ENCODE assay signal across 1 cellular context in the genomic region with DNA sequence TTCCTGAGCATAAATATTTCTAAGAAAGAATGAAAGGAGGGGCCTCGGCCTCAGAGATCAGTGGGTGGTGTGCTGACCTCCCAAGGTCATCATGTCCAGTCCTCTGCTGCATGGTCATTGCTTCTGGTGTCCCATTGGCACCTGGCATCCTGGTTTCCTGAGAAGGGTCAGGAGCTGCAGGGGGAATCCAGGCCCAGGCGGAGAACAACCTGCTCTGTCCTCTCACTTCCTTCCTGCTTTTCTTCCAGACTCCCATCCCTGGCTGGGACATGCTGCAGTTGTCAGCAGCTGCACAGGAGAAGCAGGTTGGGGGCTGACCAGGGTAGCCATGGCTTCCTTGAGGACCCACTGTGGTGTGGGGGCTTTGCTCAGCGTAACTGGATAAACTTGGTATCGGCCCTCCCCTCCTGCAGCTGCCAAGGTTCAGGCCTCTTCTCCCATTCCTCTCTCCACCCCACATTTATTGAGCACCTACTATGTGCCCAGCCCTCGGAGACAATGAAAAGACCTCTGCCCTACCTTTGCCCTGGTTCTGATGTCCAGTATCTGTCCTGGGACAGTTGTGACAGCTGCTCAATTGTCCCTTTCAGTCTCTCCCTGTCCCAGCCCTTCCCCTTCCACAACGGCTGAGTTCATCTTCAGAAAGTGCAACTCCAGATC.
A peak's percentile ranks its signal among the peaks of the same experiment; 100 is the strongest.
TF ChIP-seq lines count a peak whose summit lies in the region.

No MANE protein-coding gene starts in this region.

TF ChIP-seq in HepG2, 621 proteins besides CTCF, POLR2A, EP300 and RAD21:
- TF ChIP-seq ZNF138 (CRISPR knock-in tag; IDR thresholded peaks at IDR 0.05; ENCODE audit: low read depth) (no peak), ZNF572 (CRISPR knock-in tag; IDR thresholded peaks at IDR 0.05) (0 out of 2 replicates have a peak, but pooled peaks have one; percentile 57), PHF8 (CRISPR knock-in tag; IDR thresholded peaks at IDR 0.05) (no peak), CENPT (CRISPR knock-in tag; IDR thresholded peaks at IDR 0.05; ENCODE audit: low read depth) (0 out of 2 replicates have a peak, but pooled peaks have one; percentile 45), NFKBIZ (CRISPR knock-in tag; IDR thresholded peaks at IDR 0.05) (no peak), CBX1 (IDR thresholded peaks at IDR 0.05; ENCODE audit: low read depth) (no peak), KDM5A (IDR thresholded peaks at IDR 0.05; ENCODE audit: borderline replicate concordance, low read length) (no peak), TCF12 (IDR thresholded peaks at IDR 0.05) (no peak), TCF12 (CRISPR knock-in tag; IDR thresholded peaks at IDR 0.05) (no peak), ZNF589 (CRISPR knock-in tag; conservative IDR thresholded peaks at IDR 0.05) (no peak), ZNF75D (CRISPR knock-in tag; IDR thresholded peaks at IDR 0.05; ENCODE audit: borderline replicate concordance) (0 out of 2 replicates have a peak, but pooled peaks have one; percentile 32), SP2 (CRISPR knock-in tag; IDR thresholded peaks at IDR 0.05) (0 out of 2 replicates have a peak, but pooled peaks have one; percentile 24), KDM5B (CRISPR knock-in tag; IDR thresholded peaks at IDR 0.05; ENCODE audit: borderline replicate concordance) (0 out of 2 replicates have a peak, but pooled peaks have one; percentile 13), HNRNPK (IDR thresholded peaks at IDR 0.05; ENCODE audit: low read depth, low read length, poor library complexity, severe bottlenecking) (no peak), GFI1 (CRISPR knock-in tag; IDR thresholded peaks at IDR 0.05; ENCODE audit: borderline replicate concordance) (0 out of 2 replicates have a peak, but pooled peaks have one; percentile 41), ISL2 (CRISPR knock-in tag; IDR thresholded peaks at IDR 0.05) (no peak), ZNF550 (CRISPR knock-in tag; IDR thresholded peaks at IDR 0.05; ENCODE audit: borderline replicate concordance) (peak; percentile 76; the same call in 1 of the 2 replicates), FOXA3 (CRISPR knock-in tag; IDR thresholded peaks at IDR 0.05) (no peak), ZKSCAN1 (IDR thresholded peaks at IDR 0.05; ENCODE audit: low read length) (peak; percentile 87), TGIF2 (CRISPR knock-in tag; IDR thresholded peaks at IDR 0.05) (no peak), ZMYM3 (CRISPR knock-in tag; IDR thresholded peaks at IDR 0.05) (peak; percentile 35; the same call in 1 of the 2 replicates), ZNF672 (CRISPR knock-in tag; IDR thresholded peaks at IDR 0.05) (peak; percentile 95; the same call in 1 of the 2 replicates), CBX2 (IDR thresholded peaks at IDR 0.05; ENCODE audit: low read depth, low read length) (no peak), CBX2 (CRISPR knock-in tag; IDR thresholded peaks at IDR 0.05; ENCODE audit: low read depth) (no peak)
- TF ChIP-seq, protein P1, sequence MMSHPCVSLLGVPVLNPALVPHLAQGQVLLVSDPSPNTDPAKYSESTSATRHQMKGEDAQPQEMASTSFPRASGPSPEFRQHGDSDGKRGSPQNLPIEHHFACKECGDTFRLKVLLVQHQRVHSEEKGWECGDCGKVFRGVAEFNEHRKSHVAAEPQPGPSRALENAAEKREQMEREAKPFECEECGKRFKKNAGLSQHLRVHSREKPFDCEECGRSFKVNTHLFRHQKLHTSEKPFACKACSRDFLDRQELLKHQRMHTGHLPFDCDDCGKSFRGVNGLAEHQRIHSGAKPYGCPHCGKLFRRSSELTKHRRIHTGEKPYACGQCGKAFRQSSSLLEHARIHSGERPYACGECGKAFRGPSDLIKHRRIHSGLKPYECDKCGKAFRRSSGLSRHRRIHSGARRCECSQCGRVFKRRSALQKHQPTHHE (CRISPR knock-in tag; IDR thresholded peaks at IDR 0.05; ENCODE audit: borderline replicate concordance) = no peak
- TF ChIP-seq, protein P2, sequence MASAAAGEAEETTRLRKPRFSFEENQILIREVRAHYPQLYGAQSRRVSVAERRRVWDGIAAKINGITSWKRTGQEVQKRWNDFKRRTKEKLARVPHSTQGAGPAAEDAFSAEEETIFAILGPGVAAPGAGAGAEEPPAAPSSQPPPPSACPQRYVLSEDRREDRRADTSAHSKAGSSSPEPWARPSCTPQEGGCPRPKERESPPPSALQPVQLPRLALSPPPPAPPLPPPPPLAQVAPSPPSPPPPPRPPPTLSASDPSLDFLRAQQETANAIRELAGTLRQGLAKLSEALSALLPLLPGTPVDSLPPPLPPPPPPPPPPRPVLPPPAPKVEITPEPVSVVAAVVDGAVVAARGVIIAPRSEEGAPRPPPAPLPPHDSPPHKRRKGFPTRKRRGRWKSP (CRISPR knock-in tag; IDR thresholded peaks at IDR 0.05) = no peak
- TF ChIP-seq, protein P3, sequence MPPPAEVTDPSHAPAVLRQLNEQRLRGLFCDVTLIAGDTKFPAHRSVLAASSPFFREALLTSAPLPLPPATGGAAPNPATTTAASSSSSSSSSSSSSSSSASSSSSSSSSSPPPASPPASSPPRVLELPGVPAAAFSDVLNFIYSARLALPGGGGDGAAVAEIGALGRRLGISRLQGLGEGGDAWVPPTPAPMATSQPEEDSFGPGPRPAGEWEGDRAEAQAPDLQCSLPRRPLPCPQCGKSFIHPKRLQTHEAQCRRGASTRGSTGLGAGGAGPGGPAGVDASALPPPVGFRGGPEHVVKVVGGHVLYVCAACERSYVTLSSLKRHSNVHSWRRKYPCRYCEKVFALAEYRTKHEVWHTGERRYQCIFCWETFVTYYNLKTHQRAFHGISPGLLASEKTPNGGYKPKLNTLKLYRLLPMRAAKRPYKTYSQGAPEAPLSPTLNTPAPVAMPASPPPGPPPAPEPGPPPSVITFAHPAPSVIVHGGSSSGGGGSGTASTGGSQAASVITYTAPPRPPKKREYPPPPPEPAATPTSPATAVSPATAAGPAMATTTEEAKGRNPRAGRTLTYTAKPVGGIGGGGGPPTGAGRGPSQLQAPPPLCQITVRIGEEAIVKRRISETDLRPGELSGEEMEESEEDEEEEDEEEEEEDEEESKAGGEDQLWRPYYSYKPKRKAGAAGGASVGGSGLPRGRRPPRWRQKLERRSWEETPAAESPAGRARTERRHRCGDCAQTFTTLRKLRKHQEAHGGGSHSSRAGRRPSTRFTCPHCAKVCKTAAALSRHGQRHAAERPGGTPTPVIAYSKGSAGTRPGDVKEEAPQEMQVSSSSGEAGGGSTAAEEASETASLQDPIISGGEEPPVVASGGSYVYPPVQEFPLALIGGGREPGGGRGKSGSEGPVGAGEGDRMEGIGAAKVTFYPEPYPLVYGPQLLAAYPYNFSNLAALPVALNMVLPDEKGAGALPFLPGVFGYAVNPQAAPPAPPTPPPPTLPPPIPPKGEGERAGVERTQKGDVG (CRISPR knock-in tag; IDR thresholded peaks at IDR 0.05; ENCODE audit: borderline replicate concordance) = no peak; the same call in 1 of the 2 replicates
- TF ChIP-seq, protein P4, sequence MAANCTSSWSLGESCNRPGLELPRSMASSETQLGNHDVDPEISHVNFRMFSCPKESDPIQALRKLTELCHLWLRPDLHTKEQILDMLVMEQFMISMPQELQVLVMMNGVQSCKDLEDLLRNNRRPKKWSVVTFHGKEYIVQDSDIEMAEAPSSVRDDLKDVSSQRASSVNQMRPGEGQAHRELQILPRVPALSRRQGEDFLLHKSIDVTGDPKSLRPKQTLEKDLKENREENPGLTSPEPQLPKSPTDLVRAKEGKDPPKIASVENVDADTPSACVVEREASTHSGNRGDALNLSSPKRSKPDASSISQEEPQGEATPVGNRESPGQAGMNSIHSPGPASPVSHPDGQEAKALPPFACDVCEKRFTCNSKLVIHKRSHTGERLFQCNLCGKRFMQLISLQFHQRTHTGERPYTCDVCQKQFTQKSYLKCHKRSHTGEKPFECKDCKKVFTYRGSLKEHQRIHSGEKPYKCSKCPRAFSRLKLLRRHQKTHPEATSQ (CRISPR knock-in tag; IDR thresholded peaks at IDR 0.05; ENCODE audit: borderline replicate concordance) = no peak
- TF ChIP-seq, protein P5, sequence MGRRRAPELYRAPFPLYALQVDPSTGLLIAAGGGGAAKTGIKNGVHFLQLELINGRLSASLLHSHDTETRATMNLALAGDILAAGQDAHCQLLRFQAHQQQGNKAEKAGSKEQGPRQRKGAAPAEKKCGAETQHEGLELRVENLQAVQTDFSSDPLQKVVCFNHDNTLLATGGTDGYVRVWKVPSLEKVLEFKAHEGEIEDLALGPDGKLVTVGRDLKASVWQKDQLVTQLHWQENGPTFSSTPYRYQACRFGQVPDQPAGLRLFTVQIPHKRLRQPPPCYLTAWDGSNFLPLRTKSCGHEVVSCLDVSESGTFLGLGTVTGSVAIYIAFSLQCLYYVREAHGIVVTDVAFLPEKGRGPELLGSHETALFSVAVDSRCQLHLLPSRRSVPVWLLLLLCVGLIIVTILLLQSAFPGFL (CRISPR knock-in tag; IDR thresholded peaks at IDR 0.05) = 0 out of 2 replicates have a peak, but pooled peaks have one; percentile 29
- TF ChIP-seq, protein P6, sequence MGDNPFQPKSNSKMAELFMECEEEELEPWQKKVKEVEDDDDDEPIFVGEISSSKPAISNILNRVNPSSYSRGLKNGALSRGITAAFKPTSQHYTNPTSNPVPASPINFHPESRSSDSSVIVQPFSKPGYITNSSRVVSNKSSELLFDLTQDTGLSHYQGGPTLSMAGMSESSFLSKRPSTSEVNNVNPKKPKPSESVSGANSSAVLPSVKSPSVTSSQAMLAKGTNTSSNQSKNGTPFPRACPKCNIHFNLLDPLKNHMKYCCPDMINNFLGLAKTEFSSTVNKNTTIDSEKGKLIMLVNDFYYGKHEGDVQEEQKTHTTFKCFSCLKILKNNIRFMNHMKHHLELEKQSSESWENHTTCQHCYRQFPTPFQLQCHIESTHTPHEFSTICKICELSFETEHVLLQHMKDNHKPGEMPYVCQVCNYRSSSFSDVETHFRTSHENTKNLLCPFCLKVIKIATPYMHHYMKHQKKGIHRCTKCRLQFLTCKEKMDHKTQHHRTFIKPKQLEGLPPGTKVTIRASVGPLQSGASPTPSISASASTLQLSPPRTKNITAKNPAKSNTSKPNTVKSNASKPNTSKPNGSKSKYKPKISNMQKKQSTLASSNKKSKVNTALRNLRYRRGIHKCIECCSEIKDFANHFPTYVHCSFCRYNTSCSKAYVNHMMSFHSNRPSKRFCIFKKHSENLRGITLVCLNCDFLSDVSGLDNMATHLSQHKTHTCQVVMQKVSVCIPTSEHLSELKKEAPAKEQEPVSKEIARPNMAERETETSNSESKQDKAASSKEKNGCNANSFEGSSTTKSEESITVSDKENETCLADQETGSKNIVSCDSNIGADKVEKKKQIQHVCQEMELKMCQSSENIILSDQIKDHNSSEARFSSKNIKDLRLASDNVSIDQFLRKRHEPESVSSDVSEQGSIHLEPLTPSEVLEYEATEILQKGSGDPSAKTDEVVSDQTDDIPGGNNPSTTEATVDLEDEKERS (CRISPR knock-in tag; IDR thresholded peaks at IDR 0.05) = peak; percentile 22; the same call in 1 of the 2 replicates
- TF ChIP-seq, protein P7, sequence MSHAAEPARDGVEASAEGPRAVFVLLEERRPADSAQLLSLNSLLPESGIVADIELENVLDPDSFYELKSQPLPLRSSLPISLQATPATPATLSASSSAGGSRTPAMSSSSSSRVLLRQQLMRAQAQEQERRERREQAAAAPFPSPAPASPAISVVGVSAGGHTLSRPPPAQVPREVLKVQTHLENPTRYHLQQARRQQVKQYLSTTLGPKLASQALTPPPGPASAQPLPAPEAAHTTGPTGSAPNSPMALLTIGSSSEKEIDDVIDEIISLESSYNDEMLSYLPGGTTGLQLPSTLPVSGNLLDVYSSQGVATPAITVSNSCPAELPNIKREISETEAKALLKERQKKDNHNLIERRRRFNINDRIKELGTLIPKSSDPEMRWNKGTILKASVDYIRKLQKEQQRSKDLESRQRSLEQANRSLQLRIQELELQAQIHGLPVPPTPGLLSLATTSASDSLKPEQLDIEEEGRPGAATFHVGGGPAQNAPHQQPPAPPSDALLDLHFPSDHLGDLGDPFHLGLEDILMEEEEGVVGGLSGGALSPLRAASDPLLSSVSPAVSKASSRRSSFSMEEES (CRISPR knock-in tag; IDR thresholded peaks at IDR 0.05) = no peak
